Comparison of ENCODE assay signal across 8 cellular contexts in the genomic region with DNA sequence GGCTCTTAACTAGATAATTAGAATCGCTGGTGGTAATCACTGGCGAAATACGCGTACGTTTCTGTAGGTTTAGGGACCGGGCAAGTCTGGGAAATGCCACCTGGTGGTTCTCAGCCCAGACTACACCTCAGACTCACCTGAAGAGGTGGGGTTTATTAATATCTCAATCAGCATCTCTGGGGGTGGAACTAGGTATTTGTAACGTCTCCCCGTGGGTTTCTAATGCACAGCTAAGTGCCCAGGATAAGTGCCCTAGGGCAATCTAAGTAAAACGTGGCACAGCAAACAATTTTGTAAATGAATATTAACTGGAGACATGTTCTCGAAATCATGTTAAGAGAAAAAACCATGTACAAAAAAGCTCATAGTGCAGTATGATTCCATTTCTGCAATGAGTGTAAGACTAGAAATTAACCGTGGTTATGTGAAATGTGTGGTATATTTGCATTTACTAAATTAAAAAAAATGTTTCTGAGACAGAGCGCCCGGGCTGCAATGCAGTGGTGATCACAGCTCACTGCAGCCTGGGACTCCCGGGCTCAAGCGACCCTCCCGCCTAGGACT. TPM values are rescaled to one million over a fixed set of nuclear protein-coding genes. Genes with fewer than 3 reads are reported as not detected.
DNase-seq lines count a peak whose midpoint lies in the region; ATAC-seq and TF ChIP-seq lines count a peak whose summit lies in the region.

No MANE protein-coding gene starts in this region.

- no peaks in the 10 kb centered on the region for H3K9me3 Mint-ChIP-seq in osteocyte (ENCODE audit: unreplicated experiment)

- H3K27ac Mint-ChIP-seq in osteocyte (ENCODE audit: unreplicated experiment) = peak overlapping the region; percentile 96

- no peaks in the 10 kb centered on the region for H3K36me3 Mint-ChIP-seq in osteocyte (ENCODE audit: unreplicated experiment)

- H3K27me3 Mint-ChIP-seq in osteocyte (ENCODE audit: unreplicated experiment) = no peaks in the 10 kb centered on the region

- peak; percentile 56 for ATAC-seq in HG02642 (IDR thresholded peaks at IDR 0.05; ENCODE audit: poor library complexity, unreplicated experiment)

- H3K4me3 Mint-ChIP-seq in osteocyte (ENCODE audit: unreplicated experiment) = peak overlapping the region; percentile 94

- H3K4me1 Mint-ChIP-seq in osteocyte (ENCODE audit: unreplicated experiment) = peaks cover 28% of the 10 kb centered on the region

- TF ChIP-seq CTCF in osteocyte (IDR thresholded peaks at IDR 0.05) = peak; percentile 48

- DNase-seq in SHP77 (lab: John Stamatoyannopoulos, UW) (peak; percentile 57 to 78), SHP77 treated with DMSO at 0.1 percent for 48 hours (lab: John Stamatoyannopoulos, UW) (no peak), NCI-H1436 (lab: John Stamatoyannopoulos, UW) (peak; percentile 78), fibroblast of the conjunctiva (ENCODE audit: low read depth) (peak; percentile 8), osteocyte (ENCODE audit: extremely low spot score, unreplicated experiment) (no peak), cortex of kidney (lab: John Stamatoyannopoulos, UW) (no peak)
- DNase-seq in activated CD4-positive, alpha-beta T cell treated with anti-CD3 and anti-CD28 coated beads, Interleukin-2, amount 50 U/mL, for 1 hour = peak; percentile 32

RNA-seq across cellular contexts. Expression of a gene that starts 0.8 kb away (rescaled TPM):
- total RNA-seq in osteocyte = 31.4 and 36.8 TPM in 2 replicates

RNA-seq across cellular contexts. Expression of a gene that starts 56.6 kb away (rescaled TPM):
- 31.8 and 34.7 TPM in 2 replicates for total RNA-seq in osteocyte

Comparison
In these comparisons a context has a peak if more than half of its experiments do, and no peak if none do; other contexts are left out.
1. DNase-seq: peak in SHP77 (2 of 2), NCI-H1436 (single experiment), activated CD4-positive, alpha-beta T cell treated with anti-CD3 and anti-CD28 coated beads, Interleukin-2, amount 50 U/mL, for 1 hour (single experiment) and fibroblast of the conjunctiva (single experiment); none in SHP77 treated with DMSO at 0.1 percent for 48 hours (single experiment), osteocyte (single experiment) and cortex of kidney (single experiment).